ENCODE assay signal across 1 cellular context in genomic region chr12:132888852-132889251, GRCh38.
TF ChIP-seq lines count a peak whose summit lies in the region.

No MANE protein-coding gene starts in this region.

TF ChIP-seq in HepG2, 621 proteins besides CTCF, POLR2A, EP300 and RAD21 (continued from another document):
- TF ChIP-seq ZNF83 (CRISPR knock-in tag; IDR thresholded peaks at IDR 0.05; ENCODE audit: borderline replicate concordance) (no peak), MAZ (IDR thresholded peaks at IDR 0.05; ENCODE audit: borderline replicate concordance, low read depth, low read length) (no peak), MAZ (CRISPR knock-in tag; IDR thresholded peaks at IDR 0.05; ENCODE audit: low read depth) (no peak), POLR2AphosphoS2 (IDR thresholded peaks at IDR 0.05; ENCODE audit: low read depth, low read length) (no peak), GMEB1 (CRISPR knock-in tag; IDR thresholded peaks at IDR 0.05; ENCODE audit: borderline replicate concordance) (no peak), TBX2 (CRISPR knock-in tag; IDR thresholded peaks at IDR 0.05; ENCODE audit: borderline replicate concordance) (no peak), ZNF24 (IDR thresholded peaks at IDR 0.05) (no peak)
